In genomic region chr1:1554926-1555915, GRCh38 we compare ENCODE assay signal across 10 cellular contexts. TPM values are rescaled to one million over a fixed set of nuclear protein-coding genes. Genes with fewer than 3 reads are reported as not detected.
DNase-seq lines count a peak whose midpoint lies in the region; ATAC-seq, FAIRE-seq and TF ChIP-seq lines count a peak whose summit lies in the region.
"Had no signal": no experiment of that assay in that cellular context is flagged by ENCODE, and none has a peak within 500 bp of the region (broad histone marks: within the 10 kb centered on the region; RNA-seq: fewer than 3 reads in every experiment).

No MANE protein-coding gene starts in this region.

- H3K4me3 ChIP-seq in heart left ventricle (no peak overlapping the region), right atrium auricular region (no peak overlapping the region), kidney epithelial cell (ENCODE audit: low read depth, low read length) (no peak overlapping the region)

- no peak for FAIRE-seq in urothelium cell line (lab: Jason Lieb, UNC)

- no peak for TF ChIP-seq CTCF in heart left ventricle (IDR thresholded peaks at IDR 0.05)
- TF ChIP-seq CTCF in right atrium auricular region (IDR thresholded peaks at IDR 0.05) = no peak
- TF ChIP-seq CTCF in kidney epithelial cell (IDR thresholded peaks at IDR 0.05; ENCODE audit: insufficient read depth, low read length, poor library complexity, severe bottlenecking) = no peak

- WGBS in heart left ventricle, 4 donors = 72 to 80% (median 75%) methylated on average over 27 to 31 of the region's 31 CpGs

- intact Hi-C loops in heart left ventricle (cut with DNase I) = no loop called here

- H3K27ac ChIP-seq in heart left ventricle (peak overlapping the region in 1 of 12 donors; percentile 11), right atrium auricular region (no peak overlapping the region)
- H3K27ac ChIP-seq: VCaP had no signal

- H3K4me1 ChIP-seq in heart left ventricle (peaks cover 0 to 20% (median 10%) of the 10 kb centered on the region in 12 donors), right atrium auricular region (peaks cover 0 to 19% of the 10 kb centered on the region in 2 donors)

- H3K9me3 ChIP-seq in heart left ventricle (no peaks in the 10 kb centered on the region), right atrium auricular region (no peaks in the 10 kb centered on the region)

- TF ChIP-seq POLR2A in heart left ventricle (IDR thresholded peaks at IDR 0.05) = no peak

- peak in 3 of 4 donors; percentile 47 to 49 (median 49) for ATAC-seq in heart left ventricle

- DNase-seq in heart left ventricle (no peak), right atrium auricular region (ENCODE audit: low spot score) (no peak), astrocyte of the hippocampus (ENCODE audit: low read depth, low spot score) (peak; percentile 79), kidney epithelial cell (ENCODE audit: low read depth) (peak; percentile 54), urothelium cell line (ENCODE audit: low spot score) (peak; percentile 31), OCI-M2 (lab: John Stamatoyannopoulos, UW; ENCODE audit: unreplicated experiment) (no peak), retina (no peak), D341Med (ENCODE audit: low spot score) (no peak)
- DNase-seq: NCI-H1930 had no signal

- peaks cover 0 to 27% (median 0%) of the 10 kb centered on the region in 9 donors for H3K36me3 ChIP-seq in heart left ventricle
- peaks cover 2% of the 10 kb centered on the region for H3K36me3 ChIP-seq in right atrium auricular region
- no peaks in the 10 kb centered on the region for H3K36me3 ChIP-seq in kidney epithelial cell (ENCODE audit: control insufficient read depth, insufficient read depth, low read length)

- H3K27me3 ChIP-seq in heart left ventricle = no peaks in the 10 kb centered on the region
- no peaks in the 10 kb centered on the region for H3K27me3 ChIP-seq in right atrium auricular region
- H3K27me3 ChIP-seq in kidney epithelial cell (ENCODE audit: control insufficient read depth, insufficient read depth, low read length) = no peaks in the 10 kb centered on the region

RNA-seq across cellular contexts. Expression of gene TMEM240, which starts 14.8 kb away (rescaled TPM):
- total RNA-seq in heart left ventricle = 1 to 10 TPM in 8 of 9 donors, not detected in 1; 2.6 to 5.6 (median 4.2) TPM
- polyA plus RNA-seq in heart left ventricle = 10 to 100 TPM in 1 of 2 donors, 1 to 10 TPM in 1; 1.5 to 12.4 TPM
- 1 to 10 TPM; 1.4 to 2.8 TPM for total RNA-seq in right atrium auricular region
- 2.8 and 3.9 TPM in 2 replicates for total RNA-seq in kidney epithelial cell

RNA-seq across cellular contexts. Expression of gene SSU72, which starts 19.4 kb away (rescaled TPM):
- total RNA-seq in heart left ventricle = 100 to 1,000 TPM in 5 of 9 donors, 10 to 100 TPM in 4; 76.3 to 160 (median 106) TPM
- polyA plus RNA-seq in heart left ventricle = 100 to 1,000 TPM; 113 to 138 TPM
- 100 to 1,000 TPM in 1 of 2 donors, 10 to 100 TPM in 1; 98.3 to 121 TPM for total RNA-seq in right atrium auricular region
- total RNA-seq in kidney epithelial cell = 69.0 and 87.3 TPM in 2 replicates

RNA-seq across cellular contexts. Expression of gene ATAD3A, which starts 43.3 kb away (rescaled TPM):
- 10 to 100 TPM; 11.3 to 25.3 (median 18.1) TPM for total RNA-seq in heart left ventricle
- 10 to 100 TPM; 21.5 to 49.5 TPM for polyA plus RNA-seq in heart left ventricle
- 10 to 100 TPM; 15.6 to 18.6 TPM for total RNA-seq in right atrium auricular region
- 51.5 and 53.6 TPM in 2 replicates for total RNA-seq in kidney epithelial cell

RNA-seq across cellular contexts. Expression of gene FNDC10, which starts 44.7 kb away (rescaled TPM):
- total RNA-seq in heart left ventricle = 1 to 10 TPM; 1.9 to 6.7 (median 3.6) TPM
- 1 to 10 TPM; 1.1 to 4.6 TPM for polyA plus RNA-seq in heart left ventricle
- total RNA-seq in right atrium auricular region = 1 to 10 TPM; 2.5 to 2.7 TPM
- total RNA-seq in kidney epithelial cell = 8.0 and 9.2 TPM in 2 replicates

Comparison
In these comparisons a context has a peak if more than half of its experiments do, and no peak if none do; other contexts are left out.
1. DNase-seq: peak in astrocyte of the hippocampus (single experiment), kidney epithelial cell (single experiment) and urothelium cell line (single experiment); none in heart left ventricle (0 of 5), right atrium auricular region (single experiment), OCI-M2 (single experiment), retina (single experiment) and D341Med (single experiment).